ENCODE assay signal across 22 cellular contexts in the genomic region with DNA sequence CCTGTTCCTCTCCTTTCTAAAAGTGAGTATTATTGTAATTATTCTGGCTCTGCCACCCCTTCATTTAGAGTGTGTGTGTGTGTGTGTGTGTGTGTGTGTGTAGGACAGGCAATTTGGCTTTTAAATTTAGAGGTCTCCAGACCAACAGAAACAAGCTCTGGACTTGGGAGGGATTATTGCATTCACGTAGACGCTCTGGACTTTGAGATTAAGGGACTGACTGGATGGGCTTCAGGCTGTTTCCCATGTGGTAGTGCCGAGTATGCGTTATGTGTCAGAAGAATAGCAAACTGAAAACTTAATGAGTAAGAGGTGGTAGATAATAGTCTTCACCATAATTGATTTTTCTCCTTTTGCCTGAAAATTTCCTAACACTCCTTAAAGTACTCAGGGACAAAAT.
"Had no signal": no experiment of that assay in that cellular context is flagged by ENCODE, and none has a peak within 500 bp of the region (broad histone marks: within the 10 kb centered on the region; RNA-seq: fewer than 3 reads in every experiment).

No MANE protein-coding gene starts in this region.

- H3K9me3 Mint-ChIP-seq: activated CD4-positive, alpha-beta T cell treated with anti-CD3 and anti-CD28 coated beads, Interleukin-2, amount 10 ng/mL, durations not matched to agents 7 days and 5 days; activated naive CD8-positive, alpha-beta T cell treated with anti-CD3 and anti-CD28 coated beads, Interleukin-2, amount 50 U/mL, for 24 hours had no signal

- DNase-seq: activated CD4-positive, alpha-beta memory T cell treated with anti-CD3 and anti-CD28 coated beads for 36 hours; activated CD4-positive, alpha-beta T cell treated with anti-CD3 and anti-CD28 coated beads, Interleukin-2, amount 10 ng/mL, durations not matched to agents 7 days and 5 days; activated CD4-positive, CD25-positive, alpha-beta regulatory T cell; activated CD8-positive, alpha-beta memory T cell treated with anti-CD3 and anti-CD28 coated beads for 24 hours; activated effector memory CD4-positive, alpha-beta T cell treated with anti-CD3 and anti-CD28 coated beads, Interleukin-2, amount 50 U/mL, for 16 hours; activated naive CD4-positive, alpha-beta T cell treated with Interleukin-2 at 50 U/mL for 16 hours; activated naive CD8-positive, alpha-beta T cell treated with anti-CD3 and anti-CD28 coated beads, Interleukin-2, amount 50 U/mL, for 24 hours; activated T-cell treated with anti-CD3 and anti-CD28 coated beads, Interleukin-2, amount 50 U/mL, for 4 hours; brain microvascular endothelial cell; Karpas-422; NCI-H1092; NCI-H1417; NCI-H1930; NCI-H2171 treated with DMSO at 0.1 percent for 48 hours; NCI-H226; NCI-H526 treated with DMSO at 0.1 percent for 48 hours; NCI-H82; T-helper 1 cell had no signal

- H3K27me3 ChIP-seq: brain microvascular endothelial cell had no signal

- H3K27me3 Mint-ChIP-seq: activated CD4-positive, alpha-beta memory T cell treated with anti-CD3 and anti-CD28 coated beads for 36 hours; activated CD4-positive, alpha-beta T cell treated with anti-CD3 and anti-CD28 coated beads, Interleukin-2, amount 10 ng/mL, durations not matched to agents 7 days and 5 days; activated naive CD8-positive, alpha-beta T cell treated with anti-CD3 and anti-CD28 coated beads, Interleukin-2, amount 50 U/mL, for 24 hours had no signal

- ATAC-seq: activated naive CD4-positive, alpha-beta T cell treated with anti-CD3 and anti-CD28 coated beads, Interleukin-2, amount 50 U/mL, for 72 hours; activated naive CD8-positive, alpha-beta T cell treated with anti-CD3 and anti-CD28 coated beads, Interleukin-2, amount 50 U/mL, for 24 hours; activated T-cell treated with anti-CD3 and anti-CD28 coated beads, Interleukin-2, amount 50 U/mL, for 4 hours; K562 had no signal

- H3K27ac Mint-ChIP-seq: activated CD4-positive, alpha-beta memory T cell treated with anti-CD3 and anti-CD28 coated beads for 36 hours; activated CD4-positive, alpha-beta T cell treated with anti-CD3 and anti-CD28 coated beads, Interleukin-2, amount 10 ng/mL, durations not matched to agents 7 days and 5 days; activated naive CD4-positive, alpha-beta T cell treated with anti-CD3 and anti-CD28 coated beads, Interleukin-2, amount 50 U/mL, for 72 hours; activated naive CD8-positive, alpha-beta T cell treated with anti-CD3 and anti-CD28 coated beads, Interleukin-2, amount 50 U/mL, for 24 hours had no signal

- H3K27ac ChIP-seq: brain microvascular endothelial cell, SK-N-MC, VCaP had no signal

- H3K4me3 ChIP-seq: K562, SK-N-MC had no signal

- H3K36me3 ChIP-seq: brain microvascular endothelial cell had no signal

- FAIRE-seq: K562 had no signal

- H3K36me3 Mint-ChIP-seq: activated CD4-positive, alpha-beta memory T cell treated with anti-CD3 and anti-CD28 coated beads for 36 hours; activated naive CD4-positive, alpha-beta T cell treated with anti-CD3 and anti-CD28 coated beads, Interleukin-2, amount 50 U/mL, for 72 hours had no signal

- H3K4me3 Mint-ChIP-seq: activated CD4-positive, alpha-beta memory T cell treated with anti-CD3 and anti-CD28 coated beads for 36 hours; activated CD4-positive, alpha-beta T cell treated with anti-CD3 and anti-CD28 coated beads, Interleukin-2, amount 10 ng/mL, durations not matched to agents 7 days and 5 days; activated naive CD8-positive, alpha-beta T cell treated with anti-CD3 and anti-CD28 coated beads, Interleukin-2, amount 50 U/mL, for 24 hours; activated T-cell treated with anti-CD3 and anti-CD28 coated beads, Interleukin-2, amount 50 U/mL, for 4 hours had no signal

- H3K4me1 Mint-ChIP-seq: activated CD4-positive, alpha-beta T cell treated with anti-CD3 and anti-CD28 coated beads, Interleukin-2, amount 10 ng/mL, durations not matched to agents 7 days and 5 days; activated naive CD8-positive, alpha-beta T cell treated with anti-CD3 and anti-CD28 coated beads, Interleukin-2, amount 50 U/mL, for 24 hours had no signal
